9 cellular contexts compared by ENCODE assay signal in the genomic region with DNA sequence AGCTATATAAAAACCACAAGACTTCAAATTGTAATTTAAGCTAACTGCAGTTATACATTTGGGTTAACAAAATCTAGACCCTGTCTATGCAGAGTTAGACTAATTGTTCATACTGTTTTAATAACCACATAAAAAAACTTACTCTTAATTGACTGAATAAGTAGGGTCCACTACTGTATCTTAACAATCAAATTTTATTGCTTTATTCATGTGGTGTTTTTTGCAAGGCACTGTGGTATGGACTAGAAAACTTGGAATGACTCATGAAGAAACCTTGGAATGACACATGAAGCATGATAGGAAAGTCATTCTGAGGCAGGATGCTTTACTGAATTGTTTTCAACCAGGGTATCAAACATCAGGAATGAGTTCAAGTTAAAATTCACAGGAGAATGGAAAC. TPM values are rescaled to one million over a fixed set of nuclear protein-coding genes. Genes with fewer than 3 reads are reported as not detected.
A peak's percentile ranks its signal among the peaks of the same experiment; 100 is the strongest.
DNase-seq lines count a peak whose midpoint lies in the region; TF ChIP-seq lines count a peak whose summit lies in the region.
"Had no signal": no experiment of that assay in that cellular context is flagged by ENCODE, and none has a peak within 500 bp of the region (broad histone marks: within the 10 kb centered on the region; RNA-seq: fewer than 3 reads in every experiment).

No MANE protein-coding gene starts in this region.

- no peak overlapping the region for H2AFZ ChIP-seq in neuron (ENCODE audit: low read depth, low read length)

- H3K4me1 Mint-ChIP-seq in Calu3 (ENCODE audit: low read depth, unreplicated experiment) (peaks cover 55% of the 10 kb centered on the region), chondrocyte (ENCODE audit: low read depth) (peaks cover 43% of the 10 kb centered on the region)

- H3K27me3 Mint-ChIP-seq in Calu3 (ENCODE audit: unreplicated experiment) (no peaks in the 10 kb centered on the region), chondrocyte (ENCODE audit: low read depth) (no peaks in the 10 kb centered on the region)

- peaks cover 17% of the 10 kb centered on the region for H3K36me3 ChIP-seq in neuron (ENCODE audit: insufficient read depth, low read length)

- intact Hi-C loops in Calu3 (cut with micrococcal nuclease; ENCODE audit: unreplicated experiment): loop anchor here (2.0 kb wide), 1 partner anchor 73 kb away; no protein-coding TSS in a partner anchor

- CTCF ChIA-PET in Calu3 (lab: Charles Lee): interaction anchor here (0.7 kb wide), 1 partner anchor 598 kb away, joined by 3 read pairs; no protein-coding TSS in a partner anchor

- H3K36me3 Mint-ChIP-seq in Calu3 (ENCODE audit: insufficient read depth, unreplicated experiment): peaks cover 80% of the 10 kb centered on the region
- H3K36me3 Mint-ChIP-seq in chondrocyte (ENCODE audit: low read depth): peaks cover 8% of the 10 kb centered on the region

- TF ChIP-seq CTCF in Calu3 (IDR thresholded peaks at IDR 0.05; ENCODE audit: unreplicated experiment): no peak
- no peak for TF ChIP-seq CTCF in chondrocyte (IDR thresholded peaks at IDR 0.05)

- no peaks in the 10 kb centered on the region for H3K9me3 ChIP-seq in neuron (ENCODE audit: low read length)

- no peak for DNase-seq in Calu3
- peak; percentile 53 for DNase-seq in NCI-H226
- no peak for DNase-seq in chondrocyte (ENCODE audit: low spot score)
- DNase-seq in NOMO-1 treated with dmso at 0.1 percent for 144 hours (lab: John Stamatoyannopoulos, UW; ENCODE audit: unreplicated experiment): no peak
- no peak for DNase-seq in DMS153 treated with DMSO at 0.1 percent for 48 hours (lab: John Stamatoyannopoulos, UW; ENCODE audit: unreplicated experiment)
- no peak for DNase-seq in NCI-H2107 (lab: John Stamatoyannopoulos, UW)
- no peak for DNase-seq in AML-193 (lab: John Stamatoyannopoulos, UW)
- DNase-seq: substantia nigra had no signal

- peak overlapping the region; percentile 64 for H3K4me3 ChIP-seq in neuron (ENCODE audit: low read length)

- BruUV-seq in Calu3 (replicated peaks; lab: Mats Ljungman, UMichigan): no TSS peak

- H3K4me3 Mint-ChIP-seq in Calu3 (ENCODE audit: low read depth, unreplicated experiment) (peak overlapping the region; percentile 93), chondrocyte (ENCODE audit: unreplicated experiment) (peak overlapping the region; percentile 88)

- no peaks in the 10 kb centered on the region for H3K9me3 Mint-ChIP-seq in Calu3 (ENCODE audit: low read depth, unreplicated experiment)
- no peaks in the 10 kb centered on the region for H3K9me3 Mint-ChIP-seq in chondrocyte (ENCODE audit: low read depth)

- H3K27ac Mint-ChIP-seq in Calu3 (ENCODE audit: unreplicated experiment) (peak overlapping the region; percentile 98), chondrocyte (ENCODE audit: unreplicated experiment) (peak overlapping the region; percentile 69)

- H3K4me1 ChIP-seq in neuron (ENCODE audit: insufficient read depth, low read length): peaks cover 25% of the 10 kb centered on the region

- no peaks in the 10 kb centered on the region for H3K27me3 ChIP-seq in neuron (ENCODE audit: insufficient read depth, low read length)

RNA-seq across cellular contexts. Expression of a gene that starts 2.3 kb away (rescaled TPM):
- total RNA-seq in Calu3 (2022) (147 and 152 TPM in 2 replicates), chondrocyte (90.8 to 103 TPM (median 91.4 TPM) in 3 replicates)

RNA-seq across cellular contexts. Expression of a gene that starts 2.5 kb away (rescaled TPM):
- total RNA-seq in Calu3 (2022) (142 and 167 TPM in 2 replicates), chondrocyte (48.4 to 73.0 TPM (median 52.4 TPM) in 3 replicates)

RNA-seq across cellular contexts. Expression of a gene that starts 59.1 kb away (rescaled TPM):
- 200 and 210 TPM in 2 replicates for total RNA-seq in Calu3 (2022)
- 70.5 to 83.8 TPM (median 79.1 TPM) in 3 replicates for total RNA-seq in chondrocyte
